15 cellular contexts compared by ENCODE assay signal in the genomic region with DNA sequence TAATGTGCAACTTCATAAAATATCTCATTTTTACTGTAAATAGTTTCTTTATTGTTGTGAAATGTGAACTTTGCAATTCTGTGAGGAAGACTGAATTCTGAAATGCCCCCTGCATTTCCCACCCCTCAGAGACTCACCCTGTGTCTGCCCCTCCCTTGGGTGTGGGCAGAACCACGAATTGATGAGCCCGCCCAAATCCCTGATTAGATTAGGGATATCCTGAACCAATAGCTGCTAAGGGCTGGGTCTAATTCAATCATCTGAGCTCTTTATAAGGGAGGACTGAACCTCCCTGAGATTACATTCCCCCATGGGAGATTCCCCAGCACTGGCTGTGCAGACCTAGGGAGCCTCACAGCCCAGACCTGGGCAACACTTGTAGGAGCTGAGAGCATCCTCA. TPM values are rescaled to one million over a fixed set of nuclear protein-coding genes. Genes with fewer than 3 reads are reported as not detected.
"Had no signal": no experiment of that assay in that cellular context is flagged by ENCODE, and none has a peak within 500 bp of the region (broad histone marks: within the 10 kb centered on the region; RNA-seq: fewer than 3 reads in every experiment).

A gene (plus strand): TSS at position 301 of the 400 bp plus-strand sequence.

RNA-seq across cellular contexts. Expression of the gene that starts here (rescaled TPM):
- total RNA-seq: activated B cell treated with CpG ODN at 0.5 μM for 24 hours; activated CD4-positive, alpha-beta memory T cell treated with anti-CD3 and anti-CD28 coated beads for 36 hours; activated CD4-positive, alpha-beta memory T cell treated with anti-CD3 and anti-CD28 coated beads, Interleukin-2, amount 10 ng/mL, durations not matched to agents 7 days and 5 days; activated CD4-positive, alpha-beta T cell treated with anti-CD3 and anti-CD28 coated beads for 36 hours; activated CD4-positive, alpha-beta T cell treated with anti-CD3 and anti-CD28 coated beads, Interleukin-2, amount 10 ng/mL, durations not matched to agents 24 days and 14 days; activated CD4-positive, alpha-beta T cell treated with anti-CD3 and anti-CD28 coated beads, Interleukin-2, amount 10 ng/mL, durations not matched to agents 7 days and 5 days; activated CD8-positive, alpha-beta memory T cell treated with anti-CD3 and anti-CD28 coated beads for 36 hours; activated CD8-positive, alpha-beta memory T cell treated with anti-CD3 and anti-CD28 coated beads, Interleukin-2, amount 10 ng/mL, durations not matched to agents 7 days and 5 days; activated CD8-positive, alpha-beta T cell treated with anti-CD3 and anti-CD28 coated beads for 36 hours; activated CD8-positive, alpha-beta T cell treated with anti-CD3 and anti-CD28 coated beads, Interleukin-2, amount 10 ng/mL, durations not matched to agents 7 days and 5 days; T-cell; T-helper 1 cell treated with Interleukin-12 subunit alpha and Interleukin-12 subunit beta and Interleukin-4 antibody, amounts not matched to agents 30 ng/mL and 1 ng/mL, for 36 hours; T-helper 17 cell; T-helper 2 cell treated with Interferon-gamma antibody and Interleukin-4, amounts not matched to agents 100 ng/mL and 5 ng/mL, for 36 hours; WTC11 had no signal
